In the genomic region with DNA sequence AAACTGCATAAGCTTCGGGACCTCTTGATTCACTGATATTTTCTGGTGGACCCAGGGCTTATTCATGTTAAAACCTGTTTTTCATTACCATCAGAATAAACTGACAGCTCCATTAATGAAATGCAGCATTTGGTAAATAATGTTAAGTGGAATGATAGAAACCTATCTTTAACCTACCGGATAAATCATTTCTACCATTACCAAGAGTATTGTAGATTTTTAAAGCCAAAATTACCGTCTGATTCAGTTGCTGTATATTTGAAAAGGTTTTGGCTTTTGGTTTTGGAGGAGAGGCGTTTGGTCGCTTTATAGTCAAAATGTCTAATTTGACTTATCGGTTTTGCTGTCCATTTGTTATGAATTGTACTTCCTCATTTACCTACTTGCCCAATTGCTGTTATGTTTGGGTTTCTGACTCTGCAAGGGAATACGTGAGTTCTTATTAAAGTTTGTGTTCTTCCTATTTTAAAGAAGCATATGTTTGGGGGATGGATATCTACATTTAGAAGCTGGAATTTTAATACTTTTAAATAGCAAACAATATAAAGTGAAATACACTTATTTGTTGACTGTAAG, we compare ENCODE assay signal across 8 cellular contexts. TPM values are rescaled to one million over a fixed set of nuclear protein-coding genes. Genes with fewer than 3 reads are reported as not detected.
DNase-seq lines count a peak whose midpoint lies in the region; ATAC-seq and TF ChIP-seq lines count a peak whose summit lies in the region.

No MANE protein-coding gene starts in this region.

- no peak for ATAC-seq in central memory CD8-positive, alpha-beta T cell (replicated peaks; ENCODE audit: extremely low read depth, poor library complexity, severe bottlenecking)
- ATAC-seq in natural killer cell = no peak
- no peak for ATAC-seq in GM18519 (IDR thresholded peaks at IDR 0.05; ENCODE audit: low FRiP score, unreplicated experiment)
- no peak for ATAC-seq in HG02981 (IDR thresholded peaks at IDR 0.05; ENCODE audit: unreplicated experiment)

- CTCF ChIA-PET in Calu3 (lab: Charles Lee) = interaction anchor here (0.6 to 1.9 kb wide), 8 partner anchors 14 to 1729 kb away, joined by 3 to 7 read pairs (median 4); no protein-coding TSS in a partner anchor

- intact Hi-C loops in Calu3 (cut with micrococcal nuclease; ENCODE audit: unreplicated experiment) = no loop called here
- intact Hi-C loops in natural killer cell (cut with micrococcal nuclease) = no loop called here

- H3K4me3 Mint-ChIP-seq in Calu3 (ENCODE audit: low read depth, unreplicated experiment) = peak overlapping the region; percentile 91
- H3K4me3 Mint-ChIP-seq in central memory CD8-positive, alpha-beta T cell = peak overlapping the region; percentile 97
- peak overlapping the region; percentile 93 for H3K4me3 Mint-ChIP-seq in natural killer cell

- TF ChIP-seq CTCF in Calu3 (IDR thresholded peaks at IDR 0.05; ENCODE audit: unreplicated experiment) (no peak), natural killer cell (IDR thresholded peaks at IDR 0.05) (no peak)

- no peaks in the 10 kb centered on the region for H3K9me3 Mint-ChIP-seq in Calu3 (ENCODE audit: low read depth, unreplicated experiment)
- no peaks in the 10 kb centered on the region for H3K9me3 Mint-ChIP-seq in central memory CD8-positive, alpha-beta T cell
- H3K9me3 Mint-ChIP-seq in natural killer cell = no peaks in the 10 kb centered on the region

- H3K4me1 Mint-ChIP-seq in Calu3 (ENCODE audit: low read depth, unreplicated experiment) (peaks cover 7% of the 10 kb centered on the region), natural killer cell (peaks cover 26 to 29% of the 10 kb centered on the region in 2 donors)
- H3K4me1 Mint-ChIP-seq in central memory CD8-positive, alpha-beta T cell = peaks cover 32% of the 10 kb centered on the region

- H3K27me3 Mint-ChIP-seq in Calu3 (ENCODE audit: unreplicated experiment) (no peaks in the 10 kb centered on the region), natural killer cell (ENCODE audit: low read depth in 2 of 2) (no peaks in the 10 kb centered on the region)
- no peaks in the 10 kb centered on the region for H3K27me3 Mint-ChIP-seq in central memory CD8-positive, alpha-beta T cell

- DNase-seq in Calu3 = no peak
- DNase-seq in NAMALWA (ENCODE audit: low spot score) = peak; percentile 69
- no peak for DNase-seq in central memory CD8-positive, alpha-beta T cell (ENCODE audit: low spot score in 2 of 2)
- DNase-seq in natural killer cell = no peak
- DNase-seq in SHP77 treated with DMSO at 0.1 percent for 48 hours (lab: John Stamatoyannopoulos, UW) = no peak
- DNase-seq in NCI-H2081 (lab: John Stamatoyannopoulos, UW) = no peak

- TSS peak; percentile 78 for BruUV-seq in Calu3 (replicated peaks; lab: Mats Ljungman, UMichigan)

- H3K27ac Mint-ChIP-seq in Calu3 (ENCODE audit: unreplicated experiment) (peak overlapping the region; percentile 95), natural killer cell (peak overlapping the region; percentile 86 to 96)
- H3K27ac Mint-ChIP-seq in central memory CD8-positive, alpha-beta T cell (ENCODE audit: low read depth) = peak overlapping the region; percentile 94

- peaks cover 38% of the 10 kb centered on the region for H3K36me3 Mint-ChIP-seq in Calu3 (ENCODE audit: insufficient read depth, unreplicated experiment)
- peaks cover 14% of the 10 kb centered on the region for H3K36me3 Mint-ChIP-seq in central memory CD8-positive, alpha-beta T cell (ENCODE audit: insufficient read depth)
- no peaks in the 10 kb centered on the region for H3K36me3 Mint-ChIP-seq in natural killer cell

RNA-seq across cellular contexts. Expression of gene CUL3, which starts 1.1 kb away (rescaled TPM):
- 81.1 and 89.3 TPM in 2 replicates for total RNA-seq in Calu3 (2022)
- 100 to 1,000 TPM; 102 to 125 (median 115) TPM for total RNA-seq in natural killer cell
